Comparison of ENCODE assay signal across 16 cellular contexts in genomic region chr1:10737268-10737624, GRCh38. TPM values are rescaled to one million over a fixed set of nuclear protein-coding genes. Genes with fewer than 3 reads are reported as not detected.
DNase-seq lines count a peak whose midpoint lies in the region; ATAC-seq, FAIRE-seq and TF ChIP-seq lines count a peak whose summit lies in the region.
"Had no signal": no experiment of that assay in that cellular context is flagged by ENCODE, and none has a peak within 500 bp of the region (broad histone marks: within the 10 kb centered on the region; RNA-seq: fewer than 3 reads in every experiment).

No MANE protein-coding gene starts in this region.

- FAIRE-seq in pancreas (lab: Jason Lieb, UNC), result no peak
- FAIRE-seq: GM18507 had no signal

- peak; percentile 95 for DNase-seq in COLO668 (lab: John Stamatoyannopoulos, UW; ENCODE audit: unreplicated experiment)
- peak; percentile 66 for DNase-seq in NCI-H2029 treated with DMSO at 0.1 percent for 48 hours (lab: John Stamatoyannopoulos, UW)
- DNase-seq in left cardiac atrium, result no peak
- peak in 2 of 6 donors; percentile 51 to 59 for DNase-seq in pancreas
- no peak for DNase-seq in HK-2 (ENCODE audit: unreplicated experiment)
- DNase-seq in OCI-M1 (lab: John Stamatoyannopoulos, UW), result no peak
- no peak for DNase-seq in activated effector memory CD4-positive, alpha-beta T cell treated with Interleukin-2 at 50 U/mL for 16 hours
- DNase-seq in stimulated activated CD4-positive, alpha-beta T cell treated with anti-CD3 and anti-CD28 coated beads, Interleukin-15, amount 100 ng/mL, for 24 hours, result no peak
- DNase-seq: activated CD4-positive, CD25-positive, alpha-beta regulatory T cell; dorsolateral prefrontal cortex; erythroblast; PC-3; stimulated activated naive CD4-positive, alpha-beta T cell treated with Interleukin-2 at 50 U/mL for 16 hours had no signal

- TF ChIP-seq CTCF in pancreas (IDR thresholded peaks at IDR 0.05), result no peak

- no peaks in the 10 kb centered on the region for H3K9me3 ChIP-seq in pancreas
- H3K9me3 ChIP-seq: SJSA1 had no signal

- intact Hi-C loops in left cardiac atrium (cut with DNase I) (loop anchor here in 1 of 2 donors (10.0 kb wide), 1 partner anchor 58 kb away; the partner anchor contains the start of gene CASZ1), pancreas (cut with DNase I) (no loop called here)

- peak overlapping the region; percentile 44 to 86 (median 66) for H3K27ac ChIP-seq in pancreas
- H3K27ac ChIP-seq: dorsolateral prefrontal cortex, HL-60, SJSA1 had no signal

- ATAC-seq in left cardiac atrium, result peak; percentile 53 to 64
- peak; percentile 21 to 43 (median 24) for ATAC-seq in pancreas
- ATAC-seq: PC-3 had no signal

- H3K27me3 ChIP-seq in pancreas, result no peaks in the 10 kb centered on the region

- H3K36me3 ChIP-seq in pancreas, result no peaks in the 10 kb centered on the region
- H3K36me3 ChIP-seq: SJSA1 had no signal

- no peak overlapping the region for H3K4me3 ChIP-seq in pancreas
- H3K4me3 ChIP-seq: dorsolateral prefrontal cortex, SJSA1 had no signal

- WGBS in pancreas, 2 donors, result 8 to 40% methylated on average over 10 of the region's 10 CpGs

- peaks cover 19 to 27% (median 23%) of the 10 kb centered on the region in 3 donors for H3K4me1 ChIP-seq in pancreas
- H3K4me1 ChIP-seq: SJSA1 had no signal

RNA-seq across cellular contexts. Expression of gene CASZ1, which starts 59.2 kb away (rescaled TPM):
- total RNA-seq in left cardiac atrium, result 10 to 100 TPM; 37.6 to 68.2 TPM
- 10 to 100 TPM; 12.3 to 18.9 (median 13.8) TPM for total RNA-seq in pancreas
- polyA plus RNA-seq in pancreas, result 10 to 100 TPM in 1 of 2 donors, 1 to 10 TPM in 1; 6.7 to 16.0 TPM

Comparison
In these comparisons a context has a peak if more than half of its experiments do, and no peak if none do; other contexts are left out.
1. DNase-seq: peak in COLO668 (single experiment) and NCI-H2029 treated with DMSO at 0.1 percent for 48 hours (single experiment); none in left cardiac atrium (single experiment), HK-2 (single experiment), OCI-M1 (single experiment), activated effector memory CD4-positive, alpha-beta T cell treated with Interleukin-2 at 50 U/mL for 16 hours (single experiment) and stimulated activated CD4-positive, alpha-beta T cell treated with anti-CD3 and anti-CD28 coated beads, Interleukin-15, amount 100 ng/mL, for 24 hours (single experiment).